ENCODE assay signal across 1 cellular context in the genomic region with DNA sequence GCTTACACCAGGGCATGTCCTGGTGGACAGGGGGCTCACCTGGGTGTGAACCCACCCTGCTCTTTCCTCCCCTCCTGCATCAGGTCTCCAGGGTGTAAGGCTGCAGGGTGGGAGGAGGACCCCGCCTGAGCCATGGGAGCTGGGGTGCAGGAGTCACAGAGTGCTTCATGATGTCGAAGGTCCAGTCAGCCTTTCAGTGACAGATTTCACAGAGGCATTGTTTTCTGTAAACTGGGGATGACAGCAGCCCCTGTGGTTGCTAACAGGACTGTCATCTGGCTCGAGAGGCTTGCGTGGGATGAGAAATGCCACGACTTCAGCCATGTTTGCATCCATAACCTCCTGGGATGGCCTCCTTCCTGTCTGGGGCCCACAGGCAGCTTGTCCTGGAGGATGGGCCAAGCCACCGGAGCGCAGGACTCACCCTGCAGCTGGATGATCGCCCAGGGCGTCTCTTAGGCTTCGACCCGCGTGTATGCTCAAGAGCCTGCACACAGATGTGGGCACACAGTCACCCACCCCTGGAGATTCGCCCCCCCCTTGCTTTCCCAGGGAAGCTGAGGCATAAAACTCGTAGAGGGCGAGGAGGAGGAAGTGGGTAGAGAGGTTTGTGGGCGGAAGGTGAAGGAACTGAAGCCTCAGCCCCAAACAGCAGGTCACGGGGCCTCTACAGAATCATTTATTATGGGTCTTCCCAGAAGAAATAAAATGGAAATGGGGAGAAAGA.
TF ChIP-seq lines count a peak whose summit lies in the region.

No MANE protein-coding gene starts in this region.

TF ChIP-seq in K562, 482 proteins besides CTCF, POLR2A, EP300 and RAD21:
- TF ChIP-seq ZFX (CRISPR knock-in tag; IDR thresholded peaks at IDR 0.05) (peak; percentile 13; the same call in 1 of the 2 replicates), NFRKB (IDR thresholded peaks at IDR 0.05; ENCODE audit: low read depth) (no peak), SP1 (CRISPR knock-in tag; IDR thresholded peaks at IDR 0.05) (0 out of 2 replicates have a peak, but pooled peaks have one; percentile 36), ZBTB7A (IDR thresholded peaks at IDR 0.05; ENCODE audit: borderline replicate concordance, control insufficient read depth, low read depth, low read length) (peak; percentile 53; the same call in 1 of the 2 replicates), ZNF668 (CRISPR knock-in tag; IDR thresholded peaks at IDR 0.05) (no peak)
